ENCODE assay signal across 19 cellular contexts in genomic region chr16:80802129-80802528, GRCh38. TPM values are rescaled to one million over a fixed set of nuclear protein-coding genes. Genes with fewer than 3 reads are reported as not detected.
DNase-seq lines count a peak whose midpoint lies in the region; ATAC-seq and TF ChIP-seq lines count a peak whose summit lies in the region.
"Had no signal": no experiment of that assay in that cellular context is flagged by ENCODE, and none has a peak within 500 bp of the region (broad histone marks: within the 10 kb centered on the region; RNA-seq: fewer than 3 reads in every experiment).

No MANE protein-coding gene starts in this region.

- intact Hi-C loops in activated B cell treated with CpG ODN at 0.5 μM for 24 hours (cut with micrococcal nuclease), result loop anchor here (5.0 to 10.0 kb wide), 3 partner anchors 130 to 273 kb away; partner anchors contain the start of genes C16orf46, CENPN and CMC2

- no peaks in the 10 kb centered on the region for H3K36me3 Mint-ChIP-seq in activated T-cell treated with anti-CD3 and anti-CD28 coated beads, Interleukin-2, amount 50 U/mL, for 4 hours (ENCODE audit: insufficient read depth)
- H3K36me3 Mint-ChIP-seq in activated B cell treated with CpG ODN at 0.5 μM for 24 hours (ENCODE audit: low read depth) (peaks cover 2% of the 10 kb centered on the region), endothelial cell (ENCODE audit: low read depth, unreplicated experiment) (peaks cover 4% of the 10 kb centered on the region)
- no peaks in the 10 kb centered on the region for H3K36me3 Mint-ChIP-seq in stimulated activated memory B cell treated with anti-CD40 and anti-IgM and Interleukin-4, amounts not matched to agents 10 μg/mL and 1 μg/mL and 100 μg/mL, for 72 hours

- peak in 1 of 2 donors; percentile 9 for ATAC-seq in activated T-cell treated with anti-CD3 and anti-CD28 coated beads, Interleukin-2, amount 50 U/mL, for 4 hours
- ATAC-seq in activated B cell treated with CpG ODN at 0.5 μM for 24 hours (ENCODE audit: low read depth), result no peak
- ATAC-seq in stimulated activated memory B cell treated with anti-CD40 and anti-IgM and Interleukin-4, amounts not matched to agents 10 μg/mL and 1 μg/mL and 100 μg/mL, for 72 hours, result no peak
- ATAC-seq: foreskin keratinocyte had no signal

- peaks cover 4% of the 10 kb centered on the region for H3K9me3 Mint-ChIP-seq in activated T-cell treated with anti-CD3 and anti-CD28 coated beads, Interleukin-2, amount 50 U/mL, for 4 hours
- no peaks in the 10 kb centered on the region for H3K9me3 Mint-ChIP-seq in activated B cell treated with CpG ODN at 0.5 μM for 24 hours
- H3K9me3 Mint-ChIP-seq in endothelial cell (ENCODE audit: unreplicated experiment), result no peaks in the 10 kb centered on the region
- H3K9me3 Mint-ChIP-seq in stimulated activated memory B cell treated with anti-CD40 and anti-IgM and Interleukin-4, amounts not matched to agents 10 μg/mL and 1 μg/mL and 100 μg/mL, for 72 hours, result no peaks in the 10 kb centered on the region

- no peaks in the 10 kb centered on the region for H3K27me3 Mint-ChIP-seq in activated T-cell treated with anti-CD3 and anti-CD28 coated beads, Interleukin-2, amount 50 U/mL, for 4 hours (ENCODE audit: low read depth)
- peaks cover 5% of the 10 kb centered on the region for H3K27me3 Mint-ChIP-seq in activated B cell treated with CpG ODN at 0.5 μM for 24 hours
- no peaks in the 10 kb centered on the region for H3K27me3 Mint-ChIP-seq in endothelial cell (ENCODE audit: unreplicated experiment)
- no peaks in the 10 kb centered on the region for H3K27me3 Mint-ChIP-seq in stimulated activated memory B cell treated with anti-CD40 and anti-IgM and Interleukin-4, amounts not matched to agents 10 μg/mL and 1 μg/mL and 100 μg/mL, for 72 hours

- peak overlapping the region; percentile 78 for H3K4me3 Mint-ChIP-seq in activated T-cell treated with anti-CD3 and anti-CD28 coated beads, Interleukin-2, amount 50 U/mL, for 4 hours
- H3K4me3 Mint-ChIP-seq in activated B cell treated with CpG ODN at 0.5 μM for 24 hours (peak overlapping the region; percentile 66), endothelial cell (ENCODE audit: unreplicated experiment) (peak overlapping the region; percentile 78)
- peak overlapping the region; percentile 13 for H3K4me3 Mint-ChIP-seq in stimulated activated memory B cell treated with anti-CD40 and anti-IgM and Interleukin-4, amounts not matched to agents 10 μg/mL and 1 μg/mL and 100 μg/mL, for 72 hours

- TF ChIP-seq CTCF in activated B cell treated with CpG ODN at 0.5 μM for 24 hours (IDR thresholded peaks at IDR 0.05) (no peak), endothelial cell (IDR thresholded peaks at IDR 0.05; ENCODE audit: unreplicated experiment) (no peak)

- CTCF ChIA-PET in activated B cell treated with CpG ODN at 0.5 μM for 24 hours (lab: Charles Lee), result no interaction called here

- peaks cover 23% of the 10 kb centered on the region for H3K4me1 Mint-ChIP-seq in activated T-cell treated with anti-CD3 and anti-CD28 coated beads, Interleukin-2, amount 50 U/mL, for 4 hours (ENCODE audit: low read depth)
- H3K4me1 Mint-ChIP-seq in activated B cell treated with CpG ODN at 0.5 μM for 24 hours, result peaks cover 4% of the 10 kb centered on the region
- no peaks in the 10 kb centered on the region for H3K4me1 Mint-ChIP-seq in endothelial cell (ENCODE audit: unreplicated experiment)
- H3K4me1 Mint-ChIP-seq in stimulated activated memory B cell treated with anti-CD40 and anti-IgM and Interleukin-4, amounts not matched to agents 10 μg/mL and 1 μg/mL and 100 μg/mL, for 72 hours, result no peaks in the 10 kb centered on the region

- POLR2A ChIA-PET in activated B cell treated with CpG ODN at 0.5 μM for 24 hours (lab: Charles Lee), result no interaction called here

- H3K27ac Mint-ChIP-seq in activated B cell treated with CpG ODN at 0.5 μM for 24 hours, result no peak overlapping the region
- no peak overlapping the region for H3K27ac Mint-ChIP-seq in endothelial cell (ENCODE audit: unreplicated experiment)
- no peak overlapping the region for H3K27ac Mint-ChIP-seq in stimulated activated memory B cell treated with anti-CD40 and anti-IgM and Interleukin-4, amounts not matched to agents 10 μg/mL and 1 μg/mL and 100 μg/mL, for 72 hours

- in situ Hi-C loops in KBM-7 (cut with MboI; ENCODE audit: low pct_unique_long_range_greater_than_20kb, low sequenced_read_pairs), result no loop called here

- DNase-seq in activated T-cell treated with anti-CD3 and anti-CD28 coated beads, Interleukin-2, amount 50 U/mL, for 4 hours, result no peak
- DNase-seq in activated T-cell treated with anti-CD3 and anti-CD28 coated beads, Interleukin-2, amount 50 U/mL, for 1 hour, result no peak
- DNase-seq in activated B cell treated with CpG ODN at 0.5 μM for 24 hours, result no peak
- DNase-seq in endothelial cell (ENCODE audit: low spot score), result no peak
- DNase-seq in KBM-7, result no peak
- DNase-seq in NCI-H69 (lab: John Stamatoyannopoulos, UW), result no peak
- no peak for DNase-seq in ureter (ENCODE audit: low spot score)
- DNase-seq: activated CD4-positive, CD25-positive, alpha-beta regulatory T cell; activated CD8-positive, alpha-beta memory T cell treated with anti-CD3 and anti-CD28 coated beads, Interleukin-2, amount 50 U/mL, for 4 hours; adrenal gland; foreskin keratinocyte; hippocampal formation; MG63; NCI-H1436 treated with DMSO at 0.1 percent for 48 hours; NCI-H2171 treated with DMSO at 0.1 percent for 48 hours; NCI-H774; PC-9; stimulated activated CD4-positive, alpha-beta T cell treated with anti-CD3 and anti-CD28 coated beads, Interleukin-4, amount 100 ng/mL, for 4 hours had no signal

RNA-seq across cellular contexts. Expression of gene CDYL2, which starts 2.3 kb away (rescaled TPM):
- 10 to 100 TPM; 15.3 to 19.8 (median 15.6) TPM for total RNA-seq in activated T-cell treated with anti-CD3 and anti-CD28 coated beads, Interleukin-2, amount 50 U/mL, for 4 hours
- total RNA-seq in activated B cell treated with CpG ODN at 0.5 μM for 24 hours (3.2 and 3.4 TPM in 2 replicates), endothelial cell (ENCODE audit: unreplicated experiment) (26.6 TPM), ureter (34.3 TPM)

Comparison
In these comparisons a context has a peak if more than half of its experiments do, and no peak if none do; other contexts are left out.
1. H3K4me3 Mint-ChIP-seq: peak in every context shown above with its lines; median percentile 78 in activated T-cell treated with anti-CD3 and anti-CD28 coated beads, Interleukin-2, amount 50 U/mL, for 4 hours; 78 in endothelial cell; 66 in activated B cell treated with CpG ODN at 0.5 μM for 24 hours; 13 in stimulated activated memory B cell treated with anti-CD40 and anti-IgM and Interleukin-4, amounts not matched to agents 10 μg/mL and 1 μg/mL and 100 μg/mL, for 72 hours.